In genomic region chr11:31812392-31813241, GRCh38 we compare ENCODE assay signal across 8 cellular contexts. TPM values are rescaled to one million over a fixed set of nuclear protein-coding genes. Genes with fewer than 3 reads are reported as not detected.
DNase-seq lines count a peak whose midpoint lies in the region; ATAC-seq and TF ChIP-seq lines count a peak whose summit lies in the region.

No MANE protein-coding gene starts in this region.

- no peaks in the 10 kb centered on the region for H3K9me2 ChIP-seq in hepatocyte (replicated peaks; ENCODE audit: insufficient read depth)

- peaks cover 55% of the 10 kb centered on the region for H3K4me1 ChIP-seq in hepatocyte (ENCODE audit: insufficient read depth)
- peaks cover 60 to 88% (median 85%) of the 10 kb centered on the region in 6 donors for H3K4me1 ChIP-seq in spleen

- peak overlapping the region; percentile 79 for H3K4me2 ChIP-seq in hepatocyte

- H3K27me3 Mint-ChIP-seq in WTC11 (ENCODE audit: low read depth) = peaks cover 100% of the 10 kb centered on the region

- no peak for TF ChIP-seq POLR2A in spleen (IDR thresholded peaks at IDR 0.05)

- H3K9me3 ChIP-seq in hepatocyte (ENCODE audit: low read depth) (no peaks in the 10 kb centered on the region), spleen (peaks cover 0 to 13% (median 0%) of the 10 kb centered on the region in 8 donors)

- peak overlapping the region; percentile 78 for H3K4me3 Mint-ChIP-seq in WTC11

- H3K4me3 ChIP-seq in hepatocyte (no peak overlapping the region), spleen (peak overlapping the region; percentile 38 to 70 (median 45))

- no peaks in the 10 kb centered on the region for H4K20me1 ChIP-seq in hepatocyte (ENCODE audit: insufficient read depth, poor library complexity, severe bottlenecking)

- DNase-seq in NCI-H2227 (lab: John Stamatoyannopoulos, UW; ENCODE audit: unreplicated experiment) (peak; percentile 39), NCI-H2227 treated with DMSO at 0.1 percent for 48 hours (lab: John Stamatoyannopoulos, UW) (no peak), WTC11 (ENCODE audit: low spot score) (peak; percentile 37), hepatocyte (ENCODE audit: low spot score) (no peak), spleen (peak; percentile 74)

- POLR2A ChIA-PET in WTC11 (lab: Charles Lee) = interaction anchor here (1.5 kb wide), 1 partner anchor 11 kb away, joined by 5 read pairs; no protein-coding TSS in a partner anchor

- H3K27ac ChIP-seq in hepatocyte = no peak overlapping the region
- H3K27ac ChIP-seq in spleen = no peak overlapping the region

- ATAC-seq in WTC11 = peak; percentile 1; the same call in 1 of the 2 replicates
- no peak for ATAC-seq in GM18909 (IDR thresholded peaks at IDR 0.05; ENCODE audit: poor library complexity, unreplicated experiment)
- no peak for ATAC-seq in HG02970 (IDR thresholded peaks at IDR 0.05; ENCODE audit: low FRiP score, unreplicated experiment)
- no peak for ATAC-seq in HG03135 (IDR thresholded peaks at IDR 0.05; ENCODE audit: unreplicated experiment)

- peaks cover 100% of the 10 kb centered on the region for H3K27me3 ChIP-seq in hepatocyte
- H3K27me3 ChIP-seq in spleen (replicated peaks in 1 of 7) = peaks cover 24 to 100% (median 99%) of the 10 kb centered on the region in 7 donors

- no peak for TF ChIP-seq CTCF in WTC11 (IDR thresholded peaks at IDR 0.05)
- TF ChIP-seq CTCF in hepatocyte (IDR thresholded peaks at IDR 0.05; ENCODE audit: poor library complexity) = no peak
- TF ChIP-seq CTCF in spleen (IDR thresholded peaks at IDR 0.05 in 8 of 11, conservative IDR thresholded peaks at IDR 0.05 in 3 of 11) = no peak

- CTCF ChIA-PET in WTC11 (lab: Charles Lee) = interaction anchor here (0.8 to 2.0 kb wide), 6 partner anchors 12 to 171 kb away, joined by 3 to 9 read pairs (median 4); no protein-coding TSS in a partner anchor

- intact Hi-C loops in spleen (cut with DNase I; ENCODE audit: low total_unique reads) = no loop called here

- H3K27ac Mint-ChIP-seq in WTC11 = no peak overlapping the region

- H3K4me1 Mint-ChIP-seq in WTC11 = peaks cover 65% of the 10 kb centered on the region

- H3K36me3 ChIP-seq in hepatocyte (replicated peaks; ENCODE audit: insufficient read depth, low read depth) (no peaks in the 10 kb centered on the region), spleen (no peaks in the 10 kb centered on the region)

- no peaks in the 10 kb centered on the region for H3K79me2 ChIP-seq in hepatocyte

- no peaks in the 10 kb centered on the region for H3K36me3 Mint-ChIP-seq in WTC11

- 1% methylated on average over 47 of the region's 54 CpGs for WGBS in hepatocyte (ENCODE audit: low lambda C conversion rate, missing lambda C conversion rate)
- WGBS in spleen, 5 donors = 3 to 6% (median 5%) methylated on average over 29 to 54 of the region's 54 CpGs

- H3K9me3 Mint-ChIP-seq in WTC11 = no peaks in the 10 kb centered on the region

- peak overlapping the region; percentile 26 for H2AFZ ChIP-seq in hepatocyte

TF ChIP-seq in WTC11, 78 proteins besides CTCF, POLR2A, EP300 and RAD21:
- TF ChIP-seq CDX4 (CRISPR knock-in tag; IDR thresholded peaks at IDR 0.05; ENCODE audit: borderline replicate concordance) (no peak), NR2C2 (CRISPR knock-in tag; IDR thresholded peaks at IDR 0.05) (no peak), CBFB (CRISPR knock-in tag; IDR thresholded peaks at IDR 0.05; ENCODE audit: low read depth) (no peak), TCF7 (CRISPR knock-in tag; IDR thresholded peaks at IDR 0.05; ENCODE audit: low read depth) (no peak)

RNA-seq across cellular contexts. Expression of gene PAX6, which starts 1.5 kb away (rescaled TPM):
- 0.18 to 3.3 TPM (median 0.30 TPM) in 3 replicates for total RNA-seq in WTC11 (2021)
- 0.12 and 0.70 TPM in 2 replicates for total RNA-seq in hepatocyte
- polyA plus RNA-seq in hepatocyte = 0.21 TPM in 1 of 2 replicates, not detected in the other
- total RNA-seq in spleen = not detected
- under 1 TPM in 2 of 3 donors, not detected in 1; 0.02 to 0.05 TPM for polyA plus RNA-seq in spleen

Comparison
In these comparisons a context has a peak if more than half of its experiments do, and no peak if none do; other contexts are left out.
1. DNase-seq: peak in NCI-H2227 (single experiment), WTC11 (single experiment) and spleen (single experiment); none in NCI-H2227 treated with DMSO at 0.1 percent for 48 hours (single experiment) and hepatocyte (single experiment).